Comparison of ENCODE assay signal across 1 cellular context in genomic region chr2:53786371-53787254, GRCh38.
A peak's percentile ranks its signal among the peaks of the same experiment; 100 is the strongest.
TF ChIP-seq lines count a peak whose summit lies in the region.

Gene ASB3, minus strand, starts transcription at chr2:53786953. Its CDS starts 21,381 bp downstream, at chr2:53765572.
Gene ERLEC1, plus strand, starts transcription at chr2:53787044. Its CDS starts 167 bp downstream, at chr2:53787211.

TF ChIP-seq in K562, 482 proteins besides CTCF, POLR2A, EP300 and RAD21 (continued from another document and continues in another):
- TF ChIP-seq MNT (conservative IDR thresholded peaks at IDR 0.05): peak; percentile 86 to 95
- TF ChIP-seq CGGBP1 (CRISPR knock-in tag; IDR thresholded peaks at IDR 0.05): no peak
- 0 out of 2 replicates have a peak, but pooled peaks have one; percentile 56 for TF ChIP-seq FOXP4 (CRISPR knock-in tag; IDR thresholded peaks at IDR 0.05; ENCODE audit: borderline replicate concordance)
- TF ChIP-seq MXD1 (CRISPR knock-in tag; IDR thresholded peaks at IDR 0.05; ENCODE audit: borderline replicate concordance, poor library complexity, severe bottlenecking): no peak
- no peak for TF ChIP-seq HDAC8 (tag; IDR thresholded peaks at IDR 0.05)
- TF ChIP-seq ZFP30 (CRISPR knock-in tag; IDR thresholded peaks at IDR 0.05; ENCODE audit: borderline replicate concordance): no peak
- TF ChIP-seq IRF9 (tag; IDR thresholded peaks at IDR 0.05): no peak
- peak; percentile 99 for TF ChIP-seq MTA3 (IDR thresholded peaks at IDR 0.05; ENCODE audit: borderline replicate concordance)
- no peak for TF ChIP-seq SPI1 (IDR thresholded peaks at IDR 0.05; ENCODE audit: borderline replicate concordance, low read depth, low read length)
- peak; percentile 79 for TF ChIP-seq HCFC1 (IDR thresholded peaks at IDR 0.05; ENCODE audit: low read depth, low read length)
- TF ChIP-seq TBL1XR1 (IDR thresholded peaks at IDR 0.05; ENCODE audit: low read length in 2 of 2): peak in 1 of 2 experiments; percentile 20; a peak in 1 of 4 replicates
- peak; percentile 27 to 29; a peak in 1 of 4 replicates for TF ChIP-seq SIX5 (IDR thresholded peaks at IDR 0.05; ENCODE audit: borderline replicate concordance in 1 of 2, insufficient read depth in 1 of 2, low read depth in 1 of 2, low read length in 2 of 2)
- no peak for TF ChIP-seq RREB1 (CRISPR knock-in tag; IDR thresholded peaks at IDR 0.05)
- TF ChIP-seq FOXK1 (CRISPR knock-in tag; IDR thresholded peaks at IDR 0.05; ENCODE audit: borderline replicate concordance): no peak
- TF ChIP-seq HOXB6 (CRISPR knock-in tag; IDR thresholded peaks at IDR 0.05; ENCODE audit: borderline replicate concordance): no peak
- no peak; the same call in none of the 2 replicates for TF ChIP-seq SMARCE1 (IDR thresholded peaks at IDR 0.05)
- TF ChIP-seq KAT7 (CRISPR knock-in tag; IDR thresholded peaks at IDR 0.05; ENCODE audit: borderline replicate concordance): peak; percentile 81; the same call in 1 of the 2 replicates
- no peak for TF ChIP-seq TSHZ1 (CRISPR knock-in tag; IDR thresholded peaks at IDR 0.05)
- no peak for TF ChIP-seq EZH2 (IDR thresholded peaks at IDR 0.05; ENCODE audit: borderline replicate concordance, low read depth, low read length)
- no peak for TF ChIP-seq RFX5 (IDR thresholded peaks at IDR 0.05; ENCODE audit: low read depth, low read length)
- no peak for TF ChIP-seq ZNF347 (CRISPR knock-in tag; IDR thresholded peaks at IDR 0.05; ENCODE audit: low read depth)
- TF ChIP-seq ZNF184 (CRISPR knock-in tag; IDR thresholded peaks at IDR 0.05): no peak
- no peak for TF ChIP-seq MCM7 (IDR thresholded peaks at IDR 0.05)
- TF ChIP-seq NFIX (CRISPR knock-in tag; IDR thresholded peaks at IDR 0.05; ENCODE audit: low read depth): no peak
- TF ChIP-seq ELK3 (CRISPR knock-in tag; IDR thresholded peaks at IDR 0.05): no peak
- TF ChIP-seq ZFP36 (IDR thresholded peaks at IDR 0.05; ENCODE audit: low read depth, low read length, partially characterized antibody): no peak
- no peak for TF ChIP-seq TCF15 (CRISPR knock-in tag; IDR thresholded peaks at IDR 0.05)
- TF ChIP-seq PKNOX1 (IDR thresholded peaks at IDR 0.05): peak; percentile 70
- TF ChIP-seq ZNF75A (CRISPR knock-in tag; IDR thresholded peaks at IDR 0.05): no peak
- TF ChIP-seq FOXP1 (CRISPR knock-in tag; IDR thresholded peaks at IDR 0.05): peak; percentile 72; the same call in 1 of the 2 replicates
- TF ChIP-seq ZNF212 (CRISPR knock-in tag; IDR thresholded peaks at IDR 0.05): no peak
- no peak for TF ChIP-seq KAT8 (IDR thresholded peaks at IDR 0.05; ENCODE audit: low read depth)
- TF ChIP-seq ZNF398 (CRISPR knock-in tag; IDR thresholded peaks at IDR 0.05): no peak
- TF ChIP-seq ZNF324 (CRISPR knock-in tag; IDR thresholded peaks at IDR 0.05): no peak
- TF ChIP-seq SUPT5H (IDR thresholded peaks at IDR 0.05): peak; percentile 84
- TF ChIP-seq ETV5 (CRISPR knock-in tag; IDR thresholded peaks at IDR 0.05; ENCODE audit: low read depth): peak; percentile 65; the same call in 1 of the 2 replicates
- no peak for TF ChIP-seq GTF2A2 (tag; IDR thresholded peaks at IDR 0.05)
- no peak; the same call in 1 of the 2 replicates for TF ChIP-seq GTF2E2 (tag; IDR thresholded peaks at IDR 0.05)
- no peak for TF ChIP-seq SRSF9 (IDR thresholded peaks at IDR 0.05; ENCODE audit: borderline replicate concordance, low read depth, low read length)
- TF ChIP-seq MTA2 (IDR thresholded peaks at IDR 0.05; ENCODE audit: low read depth): peak; percentile 66
